In genomic region chr16:47463771-47464624, GRCh38 we compare ENCODE assay signal across 1 cellular context.
A peak's percentile ranks its signal among the peaks of the same experiment; 100 is the strongest.
TF ChIP-seq lines count a peak whose summit lies in the region.

No MANE protein-coding gene starts in this region.

TF ChIP-seq in K562, 482 proteins besides CTCF, POLR2A, EP300 and RAD21 (continued from another document and continues in another):
- TF ChIP-seq, protein P1, sequence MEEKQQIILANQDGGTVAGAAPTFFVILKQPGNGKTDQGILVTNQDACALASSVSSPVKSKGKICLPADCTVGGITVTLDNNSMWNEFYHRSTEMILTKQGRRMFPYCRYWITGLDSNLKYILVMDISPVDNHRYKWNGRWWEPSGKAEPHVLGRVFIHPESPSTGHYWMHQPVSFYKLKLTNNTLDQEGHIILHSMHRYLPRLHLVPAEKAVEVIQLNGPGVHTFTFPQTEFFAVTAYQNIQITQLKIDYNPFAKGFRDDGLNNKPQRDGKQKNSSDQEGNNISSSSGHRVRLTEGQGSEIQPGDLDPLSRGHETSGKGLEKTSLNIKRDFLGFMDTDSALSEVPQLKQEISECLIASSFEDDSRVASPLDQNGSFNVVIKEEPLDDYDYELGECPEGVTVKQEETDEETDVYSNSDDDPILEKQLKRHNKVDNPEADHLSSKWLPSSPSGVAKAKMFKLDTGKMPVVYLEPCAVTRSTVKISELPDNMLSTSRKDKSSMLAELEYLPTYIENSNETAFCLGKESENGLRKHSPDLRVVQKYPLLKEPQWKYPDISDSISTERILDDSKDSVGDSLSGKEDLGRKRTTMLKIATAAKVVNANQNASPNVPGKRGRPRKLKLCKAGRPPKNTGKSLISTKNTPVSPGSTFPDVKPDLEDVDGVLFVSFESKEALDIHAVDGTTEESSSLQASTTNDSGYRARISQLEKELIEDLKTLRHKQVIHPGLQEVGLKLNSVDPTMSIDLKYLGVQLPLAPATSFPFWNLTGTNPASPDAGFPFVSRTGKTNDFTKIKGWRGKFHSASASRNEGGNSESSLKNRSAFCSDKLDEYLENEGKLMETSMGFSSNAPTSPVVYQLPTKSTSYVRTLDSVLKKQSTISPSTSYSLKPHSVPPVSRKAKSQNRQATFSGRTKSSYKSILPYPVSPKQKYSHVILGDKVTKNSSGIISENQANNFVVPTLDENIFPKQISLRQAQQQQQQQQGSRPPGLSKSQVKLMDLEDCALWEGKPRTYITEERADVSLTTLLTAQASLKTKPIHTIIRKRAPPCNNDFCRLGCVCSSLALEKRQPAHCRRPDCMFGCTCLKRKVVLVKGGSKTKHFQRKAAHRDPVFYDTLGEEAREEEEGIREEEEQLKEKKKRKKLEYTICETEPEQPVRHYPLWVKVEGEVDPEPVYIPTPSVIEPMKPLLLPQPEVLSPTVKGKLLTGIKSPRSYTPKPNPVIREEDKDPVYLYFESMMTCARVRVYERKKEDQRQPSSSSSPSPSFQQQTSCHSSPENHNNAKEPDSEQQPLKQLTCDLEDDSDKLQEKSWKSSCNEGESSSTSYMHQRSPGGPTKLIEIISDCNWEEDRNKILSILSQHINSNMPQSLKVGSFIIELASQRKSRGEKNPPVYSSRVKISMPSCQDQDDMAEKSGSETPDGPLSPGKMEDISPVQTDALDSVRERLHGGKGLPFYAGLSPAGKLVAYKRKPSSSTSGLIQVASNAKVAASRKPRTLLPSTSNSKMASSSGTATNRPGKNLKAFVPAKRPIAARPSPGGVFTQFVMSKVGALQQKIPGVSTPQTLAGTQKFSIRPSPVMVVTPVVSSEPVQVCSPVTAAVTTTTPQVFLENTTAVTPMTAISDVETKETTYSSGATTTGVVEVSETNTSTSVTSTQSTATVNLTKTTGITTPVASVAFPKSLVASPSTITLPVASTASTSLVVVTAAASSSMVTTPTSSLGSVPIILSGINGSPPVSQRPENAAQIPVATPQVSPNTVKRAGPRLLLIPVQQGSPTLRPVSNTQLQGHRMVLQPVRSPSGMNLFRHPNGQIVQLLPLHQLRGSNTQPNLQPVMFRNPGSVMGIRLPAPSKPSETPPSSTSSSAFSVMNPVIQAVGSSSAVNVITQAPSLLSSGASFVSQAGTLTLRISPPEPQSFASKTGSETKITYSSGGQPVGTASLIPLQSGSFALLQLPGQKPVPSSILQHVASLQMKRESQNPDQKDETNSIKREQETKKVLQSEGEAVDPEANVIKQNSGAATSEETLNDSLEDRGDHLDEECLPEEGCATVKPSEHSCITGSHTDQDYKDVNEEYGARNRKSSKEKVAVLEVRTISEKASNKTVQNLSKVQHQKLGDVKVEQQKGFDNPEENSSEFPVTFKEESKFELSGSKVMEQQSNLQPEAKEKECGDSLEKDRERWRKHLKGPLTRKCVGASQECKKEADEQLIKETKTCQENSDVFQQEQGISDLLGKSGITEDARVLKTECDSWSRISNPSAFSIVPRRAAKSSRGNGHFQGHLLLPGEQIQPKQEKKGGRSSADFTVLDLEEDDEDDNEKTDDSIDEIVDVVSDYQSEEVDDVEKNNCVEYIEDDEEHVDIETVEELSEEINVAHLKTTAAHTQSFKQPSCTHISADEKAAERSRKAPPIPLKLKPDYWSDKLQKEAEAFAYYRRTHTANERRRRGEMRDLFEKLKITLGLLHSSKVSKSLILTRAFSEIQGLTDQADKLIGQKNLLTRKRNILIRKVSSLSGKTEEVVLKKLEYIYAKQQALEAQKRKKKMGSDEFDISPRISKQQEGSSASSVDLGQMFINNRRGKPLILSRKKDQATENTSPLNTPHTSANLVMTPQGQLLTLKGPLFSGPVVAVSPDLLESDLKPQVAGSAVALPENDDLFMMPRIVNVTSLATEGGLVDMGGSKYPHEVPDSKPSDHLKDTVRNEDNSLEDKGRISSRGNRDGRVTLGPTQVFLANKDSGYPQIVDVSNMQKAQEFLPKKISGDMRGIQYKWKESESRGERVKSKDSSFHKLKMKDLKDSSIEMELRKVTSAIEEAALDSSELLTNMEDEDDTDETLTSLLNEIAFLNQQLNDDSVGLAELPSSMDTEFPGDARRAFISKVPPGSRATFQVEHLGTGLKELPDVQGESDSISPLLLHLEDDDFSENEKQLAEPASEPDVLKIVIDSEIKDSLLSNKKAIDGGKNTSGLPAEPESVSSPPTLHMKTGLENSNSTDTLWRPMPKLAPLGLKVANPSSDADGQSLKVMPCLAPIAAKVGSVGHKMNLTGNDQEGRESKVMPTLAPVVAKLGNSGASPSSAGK (IDR thresholded peaks at IDR 0.05): peak; percentile 44; the same call in 1 of the 2 replicates
- TF ChIP-seq, protein P2, sequence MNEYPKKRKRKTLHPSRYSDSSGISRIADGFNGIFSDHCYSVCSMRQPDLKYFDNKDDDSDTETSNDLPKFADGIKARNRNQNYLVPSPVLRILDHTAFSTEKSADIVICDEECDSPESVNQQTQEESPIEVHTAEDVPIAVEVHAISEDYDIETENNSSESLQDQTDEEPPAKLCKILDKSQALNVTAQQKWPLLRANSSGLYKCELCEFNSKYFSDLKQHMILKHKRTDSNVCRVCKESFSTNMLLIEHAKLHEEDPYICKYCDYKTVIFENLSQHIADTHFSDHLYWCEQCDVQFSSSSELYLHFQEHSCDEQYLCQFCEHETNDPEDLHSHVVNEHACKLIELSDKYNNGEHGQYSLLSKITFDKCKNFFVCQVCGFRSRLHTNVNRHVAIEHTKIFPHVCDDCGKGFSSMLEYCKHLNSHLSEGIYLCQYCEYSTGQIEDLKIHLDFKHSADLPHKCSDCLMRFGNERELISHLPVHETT (CRISPR knock-in tag; conservative IDR thresholded peaks at IDR 0.05 in 1 of 2, IDR thresholded peaks at IDR 0.05 in 1 of 2): no peak
- TF ChIP-seq BRD9 (IDR thresholded peaks at IDR 0.05; ENCODE audit: low read depth, partially characterized antibody) (peak; percentile 37), CHD1 (IDR thresholded peaks at IDR 0.05; ENCODE audit: low read length) (peak; percentile 24), TAL1 (IDR thresholded peaks at IDR 0.05) (no peak), TEAD1 (CRISPR knock-in tag; IDR thresholded peaks at IDR 0.05) (no peak), CEBPB (tag; IDR thresholded peaks at IDR 0.05) (no peak), ZNF24 (IDR thresholded peaks at IDR 0.05) (no peak), ZNF551 (CRISPR knock-in tag; IDR thresholded peaks at IDR 0.05) (no peak), ZNF263 (CRISPR knock-in tag; IDR thresholded peaks at IDR 0.05; ENCODE audit: borderline replicate concordance) (no peak), TARDBP (IDR thresholded peaks at IDR 0.05) (no peak), HDAC1 (IDR thresholded peaks at IDR 0.05) (0 out of 4 replicates have a peak, but pooled peaks of 1 of the 2 experiments have one; percentile 10), ZBTB9 (CRISPR knock-in tag; IDR thresholded peaks at IDR 0.05) (no peak), ZNF3 (CRISPR knock-in tag; IDR thresholded peaks at IDR 0.05) (no peak), EP400 (IDR thresholded peaks at IDR 0.05) (peak; percentile 67; the same call in 1 of the 2 replicates), SMC3 (conservative IDR thresholded peaks at IDR 0.05; ENCODE audit: insufficient read depth, low read depth, low read length) (no peak), WHSC1 (IDR thresholded peaks at IDR 0.05; ENCODE audit: low read length) (no peak), ZNF449 (CRISPR knock-in tag; IDR thresholded peaks at IDR 0.05) (no peak), NCOA2 (IDR thresholded peaks at IDR 0.05; ENCODE audit: partially characterized antibody in 2 of 2) (no peak), FOSL1 (tag; conservative IDR thresholded peaks at IDR 0.05) (no peak), SMAD2 (IDR thresholded peaks at IDR 0.05; ENCODE audit: low read depth, low read length) (no peak), ESRRA (IDR thresholded peaks at IDR 0.05; ENCODE audit: borderline replicate concordance, low read depth) (no peak), ZNF232 (CRISPR knock-in tag; IDR thresholded peaks at IDR 0.05) (no peak), CREB1 (IDR thresholded peaks at IDR 0.05) (no peak), CREB1 (CRISPR knock-in tag; IDR thresholded peaks at IDR 0.05) (no peak), ARID1B (IDR thresholded peaks at IDR 0.05) (no peak), FOXM1 (IDR thresholded peaks at IDR 0.05; ENCODE audit: low read depth) (no peak), FOXM1 (CRISPR knock-in tag; IDR thresholded peaks at IDR 0.05; ENCODE audit: low read depth) (no peak), EWSR1 (IDR thresholded peaks at IDR 0.05; ENCODE audit: borderline replicate concordance, low read depth, partially characterized antibody) (no peak), ZNF347 (CRISPR knock-in tag; IDR thresholded peaks at IDR 0.05; ENCODE audit: low read depth) (no peak), C11orf30 (IDR thresholded peaks at IDR 0.05; ENCODE audit: low read depth) (no peak), MNT (conservative IDR thresholded peaks at IDR 0.05) (peak; percentile 42 to 61; a peak in 3 of 4 replicates)
- TF ChIP-seq, protein P3, sequence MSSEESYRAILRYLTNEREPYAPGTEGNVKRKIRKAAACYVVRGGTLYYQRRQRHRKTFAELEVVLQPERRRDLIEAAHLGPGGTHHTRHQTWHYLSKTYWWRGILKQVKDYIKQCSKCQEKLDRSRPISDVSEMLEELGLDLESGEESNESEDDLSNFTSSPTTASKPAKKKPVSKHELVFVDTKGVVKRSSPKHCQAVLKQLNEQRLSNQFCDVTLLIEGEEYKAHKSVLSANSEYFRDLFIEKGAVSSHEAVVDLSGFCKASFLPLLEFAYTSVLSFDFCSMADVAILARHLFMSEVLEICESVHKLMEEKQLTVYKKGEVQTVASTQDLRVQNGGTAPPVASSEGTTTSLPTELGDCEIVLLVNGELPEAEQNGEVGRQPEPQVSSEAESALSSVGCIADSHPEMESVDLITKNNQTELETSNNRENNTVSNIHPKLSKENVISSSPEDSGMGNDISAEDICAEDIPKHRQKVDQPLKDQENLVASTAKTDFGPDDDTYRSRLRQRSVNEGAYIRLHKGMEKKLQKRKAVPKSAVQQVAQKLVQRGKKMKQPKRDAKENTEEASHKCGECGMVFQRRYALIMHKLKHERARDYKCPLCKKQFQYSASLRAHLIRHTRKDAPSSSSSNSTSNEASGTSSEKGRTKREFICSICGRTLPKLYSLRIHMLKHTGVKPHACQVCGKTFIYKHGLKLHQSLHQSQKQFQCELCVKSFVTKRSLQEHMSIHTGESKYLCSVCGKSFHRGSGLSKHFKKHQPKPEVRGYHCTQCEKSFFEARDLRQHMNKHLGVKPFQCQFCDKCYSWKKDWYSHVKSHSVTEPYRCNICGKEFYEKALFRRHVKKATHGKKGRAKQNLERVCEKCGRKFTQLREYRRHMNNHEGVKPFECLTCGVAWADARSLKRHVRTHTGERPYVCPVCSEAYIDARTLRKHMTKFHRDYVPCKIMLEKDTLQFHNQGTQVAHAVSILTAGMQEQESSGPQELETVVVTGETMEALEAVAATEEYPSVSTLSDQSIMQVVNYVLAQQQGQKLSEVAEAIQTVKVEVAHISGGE (CRISPR knock-in tag; IDR thresholded peaks at IDR 0.05): no peak
- TF ChIP-seq, protein P4, sequence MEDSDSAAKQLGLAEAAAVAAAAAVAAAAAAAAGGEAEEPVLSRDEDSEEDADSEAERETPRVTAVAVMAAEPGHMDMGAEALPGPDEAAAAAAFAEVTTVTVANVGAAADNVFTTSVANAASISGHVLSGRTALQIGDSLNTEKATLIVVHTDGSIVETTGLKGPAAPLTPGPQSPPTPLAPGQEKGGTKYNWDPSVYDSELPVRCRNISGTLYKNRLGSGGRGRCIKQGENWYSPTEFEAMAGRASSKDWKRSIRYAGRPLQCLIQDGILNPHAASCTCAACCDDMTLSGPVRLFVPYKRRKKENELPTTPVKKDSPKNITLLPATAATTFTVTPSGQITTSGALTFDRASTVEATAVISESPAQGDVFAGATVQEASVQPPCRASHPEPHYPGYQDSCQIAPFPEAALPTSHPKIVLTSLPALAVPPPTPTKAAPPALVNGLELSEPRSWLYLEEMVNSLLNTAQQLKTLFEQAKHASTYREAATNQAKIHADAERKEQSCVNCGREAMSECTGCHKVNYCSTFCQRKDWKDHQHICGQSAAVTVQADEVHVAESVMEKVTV (CRISPR knock-in tag; IDR thresholded peaks at IDR 0.05): no peak
- TF ChIP-seq, protein P5, sequence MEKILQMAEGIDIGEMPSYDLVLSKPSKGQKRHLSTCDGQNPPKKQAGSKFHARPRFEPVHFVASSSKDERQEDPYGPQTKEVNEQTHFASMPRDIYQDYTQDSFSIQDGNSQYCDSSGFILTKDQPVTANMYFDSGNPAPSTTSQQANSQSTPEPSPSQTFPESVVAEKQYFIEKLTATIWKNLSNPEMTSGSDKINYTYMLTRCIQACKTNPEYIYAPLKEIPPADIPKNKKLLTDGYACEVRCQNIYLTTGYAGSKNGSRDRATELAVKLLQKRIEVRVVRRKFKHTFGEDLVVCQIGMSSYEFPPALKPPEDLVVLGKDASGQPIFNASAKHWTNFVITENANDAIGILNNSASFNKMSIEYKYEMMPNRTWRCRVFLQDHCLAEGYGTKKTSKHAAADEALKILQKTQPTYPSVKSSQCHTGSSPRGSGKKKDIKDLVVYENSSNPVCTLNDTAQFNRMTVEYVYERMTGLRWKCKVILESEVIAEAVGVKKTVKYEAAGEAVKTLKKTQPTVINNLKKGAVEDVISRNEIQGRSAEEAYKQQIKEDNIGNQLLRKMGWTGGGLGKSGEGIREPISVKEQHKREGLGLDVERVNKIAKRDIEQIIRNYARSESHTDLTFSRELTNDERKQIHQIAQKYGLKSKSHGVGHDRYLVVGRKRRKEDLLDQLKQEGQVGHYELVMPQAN (IDR thresholded peaks at IDR 0.05; ENCODE audit: borderline replicate concordance): 0 out of 2 replicates have a peak, but pooled peaks have one; percentile 35
